Comparison of ENCODE assay signal across 22 cellular contexts in genomic region chr1:227397356-227397978, GRCh38.
"Had no signal": no experiment of that assay in that cellular context is flagged by ENCODE, and none has a peak within 500 bp of the region (broad histone marks: within the 10 kb centered on the region; RNA-seq: fewer than 3 reads in every experiment).

No MANE protein-coding gene starts in this region.

- H3K4me3 ChIP-seq: adrenal gland, body of pancreas, breast epithelium, MG63 had no signal

- H3K27ac Mint-ChIP-seq: activated CD4-positive, alpha-beta T cell treated with anti-CD3 and anti-CD28 coated beads, Interleukin-2, amount 10 ng/mL, durations not matched to agents 24 days and 14 days; activated CD8-positive, alpha-beta T cell treated with anti-CD3 and anti-CD28 coated beads for 36 hours; activated naive CD4-positive, alpha-beta T cell treated with anti-CD3 and anti-CD28 coated beads for 36 hours; activated naive CD4-positive, alpha-beta T cell treated with anti-CD3 and anti-CD28 coated beads, Interleukin-2, amount 50 U/mL, for 72 hours; activated T-cell treated with anti-CD3 and anti-CD28 coated beads, Interleukin-2, amount 50 U/mL, for 24 hours; activated T-helper 2 cell treated with anti-CD3 and anti-CD28 coated beads, Interferon-gamma antibody, Interleukin-2, Interleukin-4, amounts not matched to agents 10 μg/mL and 5 μg/mL and 100 μg/mL, durations not matched to agents 14 hours and 24 hours and 36 hours had no signal

- H3K9me3 ChIP-seq: adrenal gland, body of pancreas, breast epithelium, MG63 had no signal

- H3K9me3 Mint-ChIP-seq: activated CD8-positive, alpha-beta T cell treated with anti-CD3 and anti-CD28 coated beads for 36 hours; activated naive CD4-positive, alpha-beta T cell treated with anti-CD3 and anti-CD28 coated beads for 36 hours; activated T-cell treated with anti-CD3 and anti-CD28 coated beads, Interleukin-2, amount 50 U/mL, for 24 hours; activated T-helper 2 cell treated with anti-CD3 and anti-CD28 coated beads, Interferon-gamma antibody, Interleukin-2, Interleukin-4, amounts not matched to agents 10 μg/mL and 5 μg/mL and 100 μg/mL, durations not matched to agents 14 hours and 24 hours and 36 hours had no signal

- H3K4me1 ChIP-seq: adrenal gland, body of pancreas, breast epithelium had no signal

- ATAC-seq: activated CD8-positive, alpha-beta T cell treated with anti-CD3 and anti-CD28 coated beads for 36 hours; body of pancreas had no signal

- H3K4me3 Mint-ChIP-seq: activated CD4-positive, alpha-beta T cell treated with anti-CD3 and anti-CD28 coated beads, Interleukin-2, amount 10 ng/mL, durations not matched to agents 24 days and 14 days; activated CD8-positive, alpha-beta T cell treated with anti-CD3 and anti-CD28 coated beads for 36 hours; activated naive CD4-positive, alpha-beta T cell treated with anti-CD3 and anti-CD28 coated beads for 36 hours; activated T-cell treated with anti-CD3 and anti-CD28 coated beads, Interleukin-2, amount 50 U/mL, for 24 hours had no signal

- H3K27me3 ChIP-seq: adrenal gland, body of pancreas, breast epithelium, MG63 had no signal

- H3K27me3 Mint-ChIP-seq: activated CD4-positive, alpha-beta T cell treated with anti-CD3 and anti-CD28 coated beads, Interleukin-2, amount 10 ng/mL, durations not matched to agents 24 days and 14 days had no signal

- DNase-seq: activated CD4-positive, alpha-beta T cell treated with anti-CD3 and anti-CD28 coated beads, Interleukin-2, amount 10 ng/mL, durations not matched to agents 24 days and 14 days; activated CD4-positive, alpha-beta T cell treated with anti-CD3 and anti-CD28 coated beads, Interleukin-2, amount 50 U/mL, for 4 hours; activated CD8-positive, alpha-beta T cell treated with anti-CD3 and anti-CD28 coated beads for 36 hours; activated gamma-delta T cell treated with Interleukin-2 at 50 U/mL for 16 hours; activated naive CD4-positive, alpha-beta T cell treated with anti-CD3 and anti-CD28 coated beads for 36 hours; activated T-cell treated with anti-CD3 and anti-CD28 coated beads, Interleukin-2, amount 50 U/mL, for 24 hours; adrenal gland; body of pancreas; MG63; NCI-H1092; NCI-H1436 treated with DMSO at 0.1 percent for 48 hours; NCI-H1694 treated with DMSO at 0.1 percent for 48 hours; NCI-H2029; NCI-H345; NCI-H524 treated with DMSO at 0.1 percent for 48 hours; NK-92 treated with Interleukin-12 subunit alpha and Interleukin-12 subunit beta, amount 100 ng/mL, for 24 hours; Right ventricle myocardium superior; SW 1271; T-helper 1 cell had no signal

- H3K36me3 ChIP-seq: adrenal gland, breast epithelium, MG63 had no signal

- H3K27ac ChIP-seq: adrenal gland, body of pancreas, breast epithelium had no signal
